32 cellular contexts compared by ENCODE assay signal in genomic region chr4:68597489-68597888, GRCh38. TPM values are rescaled to one million over a fixed set of nuclear protein-coding genes. Genes with fewer than 3 reads are reported as not detected.
"Had no signal": no experiment of that assay in that cellular context is flagged by ENCODE, and none has a peak within 500 bp of the region (broad histone marks: within the 10 kb centered on the region; RNA-seq: fewer than 3 reads in every experiment).

No MANE protein-coding gene starts in this region.

- ATAC-seq: natural killer cell; psoas muscle; right cardiac atrium; sciatic nerve; stimulated activated memory B cell treated with anti-CD40 and anti-IgM and Interleukin-4, amounts not matched to agents 10 μg/mL and 1 μg/mL and 100 μg/mL, for 72 hours; stimulated activated naive CD8-positive, alpha-beta T cell treated with anti-CD3 and anti-CD28 coated beads, Interleukin-15, amount 100 ng/mL, for 72 hours; stimulated activated naive CD8-positive, alpha-beta T cell treated with anti-CD3 and anti-CD28 coated beads, Interleukin-15, Interleukin-2, amounts not matched to agents 100 U/mL and 50 U/mL, for 24 hours; upper lobe of right lung had no signal

- H3K4me3 ChIP-seq: neural progenitor cell, ovary, psoas muscle, skin epidermis, smooth muscle cell, spleen, suprapubic skin, testis, tibial artery, transverse colon, upper lobe of right lung, uterus had no signal

- H3K79me2 ChIP-seq: parathyroid adenoma had no signal

- H3K36me3 ChIP-seq: neural progenitor cell, ovary, spleen, suprapubic skin, tibial artery, transverse colon, upper lobe of right lung, uterus had no signal

- H3K9ac ChIP-seq: neural progenitor cell, parathyroid adenoma had no signal

- H3K27ac ChIP-seq: neural progenitor cell, ovary, parathyroid adenoma, psoas muscle, skin epidermis, spleen, suprapubic skin, testis, tibial artery, transverse colon, upper lobe of right lung, uterus had no signal

- DNase-seq: natural killer cell; occipital lobe; ovary; posterior cingulate gyrus; psoas muscle; right cardiac atrium; spleen; stimulated activated CD4-positive, alpha-beta T cell treated with anti-CD3 and anti-CD28 coated beads, Interleukin-12 subunit alpha, Interleukin-12 subunit beta, amount 100 ng/mL, for 4 hours; stimulated activated CD4-positive, alpha-beta T cell treated with anti-CD3 and anti-CD28 coated beads, Interleukin-1b, Interleukin-23, amount 100 ng/mL, for 48 hours; stimulated activated CD4-positive, alpha-beta T cell treated with anti-CD3 and anti-CD28 coated beads, Interleukin-4, amount 100 ng/mL, for 1 hour; stimulated activated CD4-positive, alpha-beta T cell treated with anti-CD3 and anti-CD28 coated beads, Interleukin-4, amount 100 ng/mL, for 4 hours; stimulated activated CD8-positive, alpha-beta memory T cell treated with anti-CD3 and anti-CD28 coated beads, Interleukin-4, amount 100 ng/mL, for 48 hours; stimulated activated naive CD4-positive, alpha-beta T cell; stimulated activated naive CD8-positive, alpha-beta T cell treated with anti-CD3 and anti-CD28 coated beads, Interleukin-15, amount 100 ng/mL, for 72 hours; stimulated activated naive CD8-positive, alpha-beta T cell treated with anti-CD3 and anti-CD28 coated beads, Interleukin-15, Interleukin-2, amounts not matched to agents 100 U/mL and 50 U/mL, for 24 hours; substantia nigra; testis; tibial artery; transverse colon; upper lobe of right lung; uterus had no signal

- H3K27me3 ChIP-seq: neural progenitor cell, ovary, spleen, suprapubic skin, testis, tibial artery, transverse colon, upper lobe of right lung, uterus had no signal

- H2AFZ ChIP-seq: neural progenitor cell, parathyroid adenoma had no signal

- H3K4me2 ChIP-seq: neural progenitor cell, smooth muscle cell had no signal

- H3K4me1 ChIP-seq: neural progenitor cell, parathyroid adenoma, psoas muscle, spleen, suprapubic skin, testis, tibial artery, transverse colon, upper lobe of right lung, uterus had no signal

- H3K9me3 ChIP-seq: ovary, psoas muscle, spleen, suprapubic skin, testis, tibial artery, transverse colon, upper lobe of right lung, uterus had no signal

RNA-seq across cellular contexts. Expression of gene UGT2B17, which starts 21.4 kb away (rescaled TPM):
- total RNA-seq: occipital lobe, osteoblast, progenitor cell of endocrine pancreas, psoas muscle, sciatic nerve, smooth muscle cell, suprapubic skin, upper lobe of right lung, urinary bladder had no signal
- polyA plus RNA-seq: neural cell, ovary, psoas muscle, smooth muscle cell, urinary bladder had no signal
